ENCODE assay signal across 15 cellular contexts in genomic region chr6:24777227-24777626, GRCh38. TPM values are rescaled to one million over a fixed set of nuclear protein-coding genes. Genes with fewer than 3 reads are reported as not detected.
A peak's percentile ranks its signal among the peaks of the same experiment; 100 is the strongest.
DNase-seq lines count a peak whose midpoint lies in the region; TF ChIP-seq lines count a peak whose summit lies in the region.
"Had no signal": no experiment of that assay in that cellular context is flagged by ENCODE, and none has a peak within 500 bp of the region (broad histone marks: within the 10 kb centered on the region; RNA-seq: fewer than 3 reads in every experiment).

No MANE protein-coding gene starts in this region.

- peak overlapping the region in 1 of 11 experiments; percentile 93; a peak in 3 of 22 replicates for H3K9ac ChIP-seq in BLaER1 treated with 17β-estradiol and CSF1 and Interleukin-3, amounts not matched to agents 10 nM and 100 nM
- peak overlapping the region; percentile 44; the same call in 1 of the 2 replicates for H3K9ac ChIP-seq in iPS-20b (ENCODE audit: low read depth, low read length)

- POLR2A ChIA-PET in activated CD4-positive, alpha-beta memory T cell treated with anti-CD3 and anti-CD28 coated beads, Interleukin-2, amount 10 ng/mL, durations not matched to agents 7 days and 5 days (lab: Charles Lee) = interaction anchor here (2.3 to 2.8 kb wide), 2 partner anchors 11 to 13 kb away, joined by 8 to 15 read pairs; no protein-coding TSS in a partner anchor

- H3K4me3 ChIP-seq in BLaER1 treated with 17β-estradiol and CSF1 and Interleukin-3, amounts not matched to agents 10 nM and 100 nM = peak overlapping the region in 7 of 10 experiments; percentile 85 to 91 (median 89); a peak in 8 of 20 replicates
- H3K4me3 ChIP-seq in iPS-20b (ENCODE audit: low read length) = peak overlapping the region; percentile 93
- H3K4me3 ChIP-seq in ovary = no peak overlapping the region
- H3K4me3 ChIP-seq in dorsolateral prefrontal cortex = peak overlapping the region in 5 of 59 donors; percentile 0 to 100 (median 98)
- H3K4me3 ChIP-seq: left ventricle myocardium inferior had no signal

- peaks cover 45% of the 10 kb centered on the region for H3K4me1 Mint-ChIP-seq in activated CD4-positive, alpha-beta memory T cell treated with anti-CD3 and anti-CD28 coated beads, Interleukin-2, amount 10 ng/mL, durations not matched to agents 7 days and 5 days

- DNase-seq in HCEC 1CT (peak; percentile 23), ovary (no peak), dorsolateral prefrontal cortex (no peak), AG08395 (ENCODE audit: low spot score) (no peak), OCI-M2 (lab: John Stamatoyannopoulos, UW; ENCODE audit: unreplicated experiment) (no peak)
- DNase-seq in activated CD4-positive, alpha-beta memory T cell treated with anti-CD3 and anti-CD28 coated beads, Interleukin-2, amount 10 ng/mL, durations not matched to agents 7 days and 5 days = no peak
- DNase-seq: COR-L47, KG1, left ventricle myocardium inferior, NCI-H2227 treated with DMSO at 0.1 percent for 48 hours had no signal

- intact Hi-C loops in ovary (cut with DNase I) = loop anchor here in 2 of 4 donors (5.0 to 10.0 kb wide), 2 partner anchors 52 to 55 kb away; no protein-coding TSS in a partner anchor
- intact Hi-C loops in dorsolateral prefrontal cortex (cut with DNase I) = loop anchor here in 1 of 2 donors (5.0 kb wide), 1 partner anchor 110 kb away; the partner anchor contains the start of genes ACOT13 and TDP2

- peaks cover 48% of the 10 kb centered on the region for H3K36me3 Mint-ChIP-seq in activated CD4-positive, alpha-beta memory T cell treated with anti-CD3 and anti-CD28 coated beads, Interleukin-2, amount 10 ng/mL, durations not matched to agents 7 days and 5 days (ENCODE audit: low read depth)

- peak overlapping the region; percentile 11 to 99 (median 91); a peak in 18 of 22 replicates for H3K4me2 ChIP-seq in BLaER1 treated with 17β-estradiol and CSF1 and Interleukin-3, amounts not matched to agents 10 nM and 100 nM

- peak overlapping the region; percentile 95 for H3K4me3 Mint-ChIP-seq in activated CD4-positive, alpha-beta memory T cell treated with anti-CD3 and anti-CD28 coated beads, Interleukin-2, amount 10 ng/mL, durations not matched to agents 7 days and 5 days

- no peaks in the 10 kb centered on the region for H3K9me3 ChIP-seq in BLaER1 treated with 17β-estradiol and CSF1 and Interleukin-3, amounts not matched to agents 10 nM and 100 nM (replicated peaks in 1 of 11)
- no peaks in the 10 kb centered on the region for H3K9me3 ChIP-seq in iPS-20b (ENCODE audit: insufficient read depth, low read depth, low read length)
- no peaks in the 10 kb centered on the region for H3K9me3 ChIP-seq in ovary
- H3K9me3 ChIP-seq: left ventricle myocardium inferior had no signal

- H3K36me3 ChIP-seq in BLaER1 treated with 17β-estradiol and CSF1 and Interleukin-3, amounts not matched to agents 10 nM and 100 nM = peaks cover 10 to 51% (median 41%) of the 10 kb centered on the region in 11 experiments
- peaks cover 55% of the 10 kb centered on the region for H3K36me3 ChIP-seq in iPS-20b (ENCODE audit: insufficient read depth, low read depth, low read length)
- no peaks in the 10 kb centered on the region for H3K36me3 ChIP-seq in ovary

- H3K4me1 ChIP-seq in BLaER1 treated with 17β-estradiol and CSF1 and Interleukin-3, amounts not matched to agents 10 nM and 100 nM = peaks cover 23 to 46% (median 36%) of the 10 kb centered on the region in 10 experiments
- H3K4me1 ChIP-seq in iPS-20b (ENCODE audit: insufficient read depth, low read length) = peaks cover 8% of the 10 kb centered on the region; the same call in 1 of the 2 replicates
- peaks cover 6% of the 10 kb centered on the region for H3K4me1 ChIP-seq in ovary (ENCODE audit: insufficient read depth)

- no peak for TF ChIP-seq POLR2A in ovary (IDR thresholded peaks at IDR 0.05)

- no peaks in the 10 kb centered on the region for H3K27me3 ChIP-seq in BLaER1 treated with 17β-estradiol and CSF1 and Interleukin-3, amounts not matched to agents 10 nM and 100 nM
- H3K27me3 ChIP-seq in iPS-20b (ENCODE audit: insufficient read depth, low read length) (no peaks in the 10 kb centered on the region), ovary (no peaks in the 10 kb centered on the region), dorsolateral prefrontal cortex (no peaks in the 10 kb centered on the region)

- 48 to 55% (median 52%) methylated on average over 1 of the region's 1 CpG for WGBS in ovary, 3 donors

- no peaks in the 10 kb centered on the region for H3K9me3 Mint-ChIP-seq in activated CD4-positive, alpha-beta memory T cell treated with anti-CD3 and anti-CD28 coated beads, Interleukin-2, amount 10 ng/mL, durations not matched to agents 7 days and 5 days

- CTCF ChIA-PET in activated CD4-positive, alpha-beta memory T cell treated with anti-CD3 and anti-CD28 coated beads, Interleukin-2, amount 10 ng/mL, durations not matched to agents 7 days and 5 days (lab: Charles Lee) = no interaction called here

- no peak overlapping the region; a peak in 1 of 22 replicates for H3K27ac ChIP-seq in BLaER1 treated with 17β-estradiol and CSF1 and Interleukin-3, amounts not matched to agents 10 nM and 100 nM
- H3K27ac ChIP-seq in iPS-20b (ENCODE audit: low read length) (no peak overlapping the region), ovary (no peak overlapping the region), dorsolateral prefrontal cortex (no peak overlapping the region)
- H3K27ac ChIP-seq: left ventricle myocardium inferior had no signal

- no peak for TF ChIP-seq EP300 in ovary (IDR thresholded peaks at IDR 0.05)

- H4K20me1 ChIP-seq in BLaER1 treated with 17β-estradiol and CSF1 and Interleukin-3, amounts not matched to agents 10 nM and 100 nM = peaks cover 0 to 54% (median 25%) of the 10 kb centered on the region in 11 experiments; a peak in 16 of 22 replicates

- TF ChIP-seq CTCF in ovary (IDR thresholded peaks at IDR 0.05) = no peak
- no peak for TF ChIP-seq CTCF in dorsolateral prefrontal cortex (IDR thresholded peaks at IDR 0.05 in 54 of 56, conservative IDR thresholded peaks at IDR 0.05 in 2 of 56; ENCODE audit: low read depth in 1 of 56, partially characterized antibody in 56 of 56)

- H3K27ac Mint-ChIP-seq in activated CD4-positive, alpha-beta memory T cell treated with anti-CD3 and anti-CD28 coated beads, Interleukin-2, amount 10 ng/mL, durations not matched to agents 7 days and 5 days = no peak overlapping the region

- H3K27me3 Mint-ChIP-seq in activated CD4-positive, alpha-beta memory T cell treated with anti-CD3 and anti-CD28 coated beads, Interleukin-2, amount 10 ng/mL, durations not matched to agents 7 days and 5 days = no peaks in the 10 kb centered on the region

RNA-seq across cellular contexts. Expression of gene GMNN, which starts 2.5 kb away (rescaled TPM):
- total RNA-seq in activated CD4-positive, alpha-beta memory T cell treated with anti-CD3 and anti-CD28 coated beads, Interleukin-2, amount 10 ng/mL, durations not matched to agents 7 days and 5 days = 10 to 100 TPM; 67.6 to 69.0 TPM
- total RNA-seq in ovary (10 to 100 TPM in 2 of 7 donors, 1 to 10 TPM in 5; 4.7 to 36.1 (median 8.8) TPM), dorsolateral prefrontal cortex (10 to 100 TPM in 110 of 120 experiments, 1 to 10 TPM in 10; 7.1 to 41.6 (median 15.2) TPM)
- 10 to 100 TPM; 17.5 to 26.7 TPM for polyA plus RNA-seq in ovary

RNA-seq across cellular contexts. Expression of gene ARMH2, which starts 21.5 kb away (rescaled TPM):
- 1 to 10 TPM; 1.2 to 1.5 TPM for total RNA-seq in activated CD4-positive, alpha-beta memory T cell treated with anti-CD3 and anti-CD28 coated beads, Interleukin-2, amount 10 ng/mL, durations not matched to agents 7 days and 5 days
- not detected for total RNA-seq in ovary
- not detected for polyA plus RNA-seq in ovary
- total RNA-seq in dorsolateral prefrontal cortex = 1 to 10 TPM in 2 of 120 experiments, under 1 TPM in 6, not detected in 112; 0.60 to 1.8 (median 0.81) TPM
- total RNA-seq: bronchial epithelial cell, left ventricle myocardium inferior, pulmonary artery endothelial cell, SK-MEL-5 had no signal

RNA-seq across cellular contexts. Expression of gene C6orf62, which starts 58.3 kb away (rescaled TPM):
- 100 to 1,000 TPM; 155 to 156 TPM for total RNA-seq in activated CD4-positive, alpha-beta memory T cell treated with anti-CD3 and anti-CD28 coated beads, Interleukin-2, amount 10 ng/mL, durations not matched to agents 7 days and 5 days
- 100 to 1,000 TPM in 1 of 7 donors, 10 to 100 TPM in 6; 40.6 to 101 (median 76.0) TPM for total RNA-seq in ovary
- polyA plus RNA-seq in ovary = 10 to 100 TPM; 60.7 to 87.3 TPM
- 100 to 1,000 TPM in 17 of 120 experiments, 10 to 100 TPM in 103; 62.2 to 116 (median 89.9) TPM for total RNA-seq in dorsolateral prefrontal cortex
